ENCODE assay signal across 12 cellular contexts in the genomic region with DNA sequence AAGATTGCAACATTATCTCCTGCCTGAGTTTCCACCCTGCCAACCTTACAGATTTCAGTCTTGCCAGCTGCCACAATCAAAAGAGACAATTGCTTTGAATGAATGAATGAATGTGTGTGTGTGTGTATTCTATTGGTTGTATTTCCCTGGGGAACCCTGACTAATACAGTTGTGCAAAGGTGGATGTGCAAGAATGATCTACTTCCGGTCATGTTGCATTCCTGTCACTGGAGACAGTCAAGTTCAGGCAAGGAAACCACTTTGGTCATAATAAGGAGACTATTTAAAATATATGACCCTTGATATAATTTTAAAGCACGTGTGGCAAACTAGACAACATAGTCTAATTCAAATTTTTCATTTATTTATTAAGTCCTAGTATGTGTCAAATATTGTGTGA. TPM values are rescaled to one million over a fixed set of nuclear protein-coding genes. Genes with fewer than 3 reads are reported as not detected.
DNase-seq lines count a peak whose midpoint lies in the region; ATAC-seq and TF ChIP-seq lines count a peak whose summit lies in the region.
"Had no signal": no experiment of that assay in that cellular context is flagged by ENCODE, and none has a peak within 500 bp of the region (broad histone marks: within the 10 kb centered on the region; RNA-seq: fewer than 3 reads in every experiment).

No MANE protein-coding gene starts in this region.

- intact Hi-C loops in transverse colon (cut with DNase I; ENCODE audit: low total_unique reads): no loop called here
- intact Hi-C loops in activated CD4-positive, alpha-beta T cell treated with anti-CD3 and anti-CD28 coated beads, Interleukin-2, amount 10 ng/mL, durations not matched to agents 24 days and 14 days (cut with micrococcal nuclease): no loop called here

- H3K27ac Mint-ChIP-seq in endodermal cell: no peak overlapping the region
- H3K27ac Mint-ChIP-seq in activated CD4-positive, alpha-beta T cell treated with anti-CD3 and anti-CD28 coated beads, Interleukin-2, amount 10 ng/mL, durations not matched to agents 24 days and 14 days: no peak overlapping the region
- H3K27ac Mint-ChIP-seq: immature natural killer cell had no signal

- no peaks in the 10 kb centered on the region for H3K27me3 ChIP-seq in endodermal cell (ENCODE audit: control insufficient read depth, insufficient read depth, low read length, poor library complexity, severe bottlenecking)
- no peaks in the 10 kb centered on the region for H3K27me3 ChIP-seq in transverse colon

- no peak for DNase-seq in endodermal cell
- no peak for DNase-seq in left lobe of liver (ENCODE audit: low spot score)
- DNase-seq in transverse colon: no peak
- DNase-seq in T-helper 1 cell: no peak
- DNase-seq in activated CD4-positive, alpha-beta T cell treated with anti-CD3 and anti-CD28 coated beads, Interleukin-2, amount 10 ng/mL, durations not matched to agents 24 days and 14 days: no peak
- DNase-seq: activated T-cell treated with anti-CD3 and anti-CD28 coated beads, Interleukin-2, amount 50 U/mL, for 48 hours; immature natural killer cell; NCI-H1436 treated with DMSO at 0.1 percent for 48 hours; posterior cingulate gyrus had no signal

- H3K4me3 ChIP-seq in endodermal cell (ENCODE audit: low read length) (no peak overlapping the region), transverse colon (no peak overlapping the region)

- no peak overlapping the region for H3K9ac ChIP-seq in endodermal cell (ENCODE audit: extremely low read depth, low read length, poor library complexity, severe bottlenecking)

- in situ Hi-C loops in transverse colon (cut with MboI; ENCODE audit: low pct_ligation_motif_present in 1 of 4, low pct_unique_long_range_greater_than_20kb in 1 of 4, low sequenced_read_pairs in 3 of 4): no loop called here

- H3K4me1 ChIP-seq in endodermal cell (ENCODE audit: control insufficient read depth, insufficient read depth, low read length) (no peaks in the 10 kb centered on the region), transverse colon (peaks cover 0 to 27% (median 6%) of the 10 kb centered on the region in 4 donors)

- TF ChIP-seq CTCF in LNCAP (IDR thresholded peaks at IDR 0.05) (peak; percentile 15; the same call in 1 of the 2 replicates), endodermal cell (conservative IDR thresholded peaks at IDR 0.05) (peak; percentile 89), transverse colon (IDR thresholded peaks at IDR 0.05) (peak in 3 of 5 experiments; percentile 13 to 35 (median 22))

- H3K9me3 ChIP-seq in endodermal cell (ENCODE audit: control insufficient read depth, low read length) (no peaks in the 10 kb centered on the region), transverse colon (no peaks in the 10 kb centered on the region)

- H3K27me3 Mint-ChIP-seq in endodermal cell (ENCODE audit: insufficient read depth): no peaks in the 10 kb centered on the region
- peaks cover 18% of the 10 kb centered on the region for H3K27me3 Mint-ChIP-seq in activated CD4-positive, alpha-beta T cell treated with anti-CD3 and anti-CD28 coated beads, Interleukin-2, amount 10 ng/mL, durations not matched to agents 24 days and 14 days

- H3K27ac ChIP-seq in endodermal cell (ENCODE audit: low read depth, low read length): no peak overlapping the region
- H3K27ac ChIP-seq in transverse colon: peak overlapping the region; percentile 46 to 75 (median 60)

- 85% methylated on average over 2 of the region's 2 CpGs; no CpG with 5 or more reads in 1 of the 2 experiments for WGBS in endodermal cell (ENCODE audit: insufficient coverage in 1 of 2, insufficient read length in 1 of 2), 2 experiments
- 64 to 69% methylated on average over 2 of the region's 2 CpGs for WGBS in transverse colon (ENCODE audit: low coverage in 1 of 2), 2 donors

- H3K9me3 Mint-ChIP-seq in endodermal cell: peaks cover 1% of the 10 kb centered on the region
- no peaks in the 10 kb centered on the region for H3K9me3 Mint-ChIP-seq in activated CD4-positive, alpha-beta T cell treated with anti-CD3 and anti-CD28 coated beads, Interleukin-2, amount 10 ng/mL, durations not matched to agents 24 days and 14 days

- ATAC-seq in left lobe of liver (peak; percentile 43), GM18870 (IDR thresholded peaks at IDR 0.05; ENCODE audit: unreplicated experiment) (no peak), GM21515 (IDR thresholded peaks at IDR 0.05; ENCODE audit: unreplicated experiment) (no peak)

- no peak for TF ChIP-seq EP300 in transverse colon (IDR thresholded peaks at IDR 0.05; ENCODE audit: low read depth)

- no peaks in the 10 kb centered on the region for H3K36me3 ChIP-seq in endodermal cell (ENCODE audit: control insufficient read depth, insufficient read depth, low read length)
- no peaks in the 10 kb centered on the region for H3K36me3 ChIP-seq in transverse colon

- no peak for TF ChIP-seq POLR2A in transverse colon (IDR thresholded peaks at IDR 0.05)

- no peaks in the 10 kb centered on the region for H3K36me3 Mint-ChIP-seq in endodermal cell (ENCODE audit: low read depth)
- no peaks in the 10 kb centered on the region for H3K36me3 Mint-ChIP-seq in activated CD4-positive, alpha-beta T cell treated with anti-CD3 and anti-CD28 coated beads, Interleukin-2, amount 10 ng/mL, durations not matched to agents 24 days and 14 days (ENCODE audit: low read depth)
- H3K36me3 Mint-ChIP-seq: immature natural killer cell had no signal

- H3K4me3 Mint-ChIP-seq in endodermal cell: no peak overlapping the region
- H3K4me3 Mint-ChIP-seq in activated CD4-positive, alpha-beta T cell treated with anti-CD3 and anti-CD28 coated beads, Interleukin-2, amount 10 ng/mL, durations not matched to agents 24 days and 14 days: no peak overlapping the region
- H3K4me3 Mint-ChIP-seq: immature natural killer cell had no signal

- peaks cover 14% of the 10 kb centered on the region for H3K4me1 Mint-ChIP-seq in endodermal cell
- no peaks in the 10 kb centered on the region for H3K4me1 Mint-ChIP-seq in activated CD4-positive, alpha-beta T cell treated with anti-CD3 and anti-CD28 coated beads, Interleukin-2, amount 10 ng/mL, durations not matched to agents 24 days and 14 days
- H3K4me1 Mint-ChIP-seq: immature natural killer cell had no signal

RNA-seq across cellular contexts. Expression of a gene that starts 13.1 kb away (rescaled TPM):
- 1 to 10 TPM in 1 of 2 donors, under 1 TPM in 1; 0.42 to 1.4 TPM for total RNA-seq in endodermal cell
- polyA plus RNA-seq in endodermal cell (2013, experiment 1 of 2): 3.1 TPM
- 2.9 TPM for polyA plus RNA-seq in endodermal cell (2013, experiment 2 of 2)
- total RNA-seq in left lobe of liver: 1.5 TPM
- total RNA-seq in transverse colon: 10 to 100 TPM in 2 of 4 donors, 1 to 10 TPM in 2; 3.6 to 12.6 (median 8.6) TPM
- not detected in 2 replicates for total RNA-seq in activated CD4-positive, alpha-beta T cell treated with anti-CD3 and anti-CD28 coated beads, Interleukin-2, amount 10 ng/mL, durations not matched to agents 24 days and 14 days
- polyA plus RNA-seq: immature natural killer cell had no signal

Comparison
In these comparisons a context has a peak if more than half of its experiments do, and no peak if none do; other contexts are left out.
1. CTCF ChIP-seq: peak in every context shown above with its lines; median percentile 89 in endodermal cell; 22 in transverse colon; 15 in LNCAP.